ENCODE assay signal across 20 cellular contexts in genomic region chr9:106468431-106468830, GRCh38.
DNase-seq lines count a peak whose midpoint lies in the region; ATAC-seq and TF ChIP-seq lines count a peak whose summit lies in the region.
"Had no signal": no experiment of that assay in that cellular context is flagged by ENCODE, and none has a peak within 500 bp of the region (broad histone marks: within the 10 kb centered on the region; RNA-seq: fewer than 3 reads in every experiment).

No MANE protein-coding gene starts in this region.

- H3K4me1 ChIP-seq in SK-N-SH (ENCODE audit: control insufficient read depth in 1 of 2, insufficient read depth in 2 of 2, low read depth in 1 of 2, low read length in 1 of 2) = no peaks in the 10 kb centered on the region
- H3K4me1 ChIP-seq: uterus had no signal

- DNase-seq in GM12864 (ENCODE audit: low read depth) (peak; percentile 53), left ventricle myocardium superior (no peak), substantia nigra (lab: John Stamatoyannopoulos, UW) (no peak), NCI-H2196 (lab: John Stamatoyannopoulos, UW; ENCODE audit: unreplicated experiment) (no peak), SK-N-SH (no peak)
- DNase-seq: activated CD4-positive, alpha-beta T cell treated with anti-CD3 and anti-CD28 coated beads, Interleukin-2, amount 10 ng/mL, durations not matched to agents 7 days and 5 days; activated naive CD4-positive, alpha-beta T cell treated with anti-CD3 and anti-CD28 coated beads for 36 hours; activated T-cell treated with anti-CD3 and anti-CD28 coated beads for 4 hours; heart left ventricle; kidney glomerular epithelial cell; NCI-H1092; NCI-H2081 treated with DMSO at 0.1 percent for 48 hours; NCI-H526; uterus had no signal

- H3K4me3 ChIP-seq in GM12864 (ENCODE audit: low read depth, low read length) (no peak overlapping the region), SK-N-SH (ENCODE audit: low read depth in 2 of 2, low read length in 1 of 2) (no peak overlapping the region)
- H3K4me3 ChIP-seq: heart left ventricle, neural progenitor cell, uterus had no signal

- H3K9ac ChIP-seq in SK-N-SH = no peak overlapping the region
- H3K9ac ChIP-seq: neural progenitor cell had no signal

- CTCF ChIA-PET in SK-N-SH (lab: Yijun Ruan, JAX) = no interaction called here

- TF ChIP-seq CTCF in GM12864 (IDR thresholded peaks at IDR 0.05; ENCODE audit: low read depth, low read length, missing control alignments) = no peak
- no peak for TF ChIP-seq CTCF in SK-N-SH (IDR thresholded peaks at IDR 0.05)

- no peaks in the 10 kb centered on the region for H3K79me2 ChIP-seq in SK-N-SH (ENCODE audit: insufficient read depth)

- no peak for TF ChIP-seq EP300 in SK-N-SH (IDR thresholded peaks at IDR 0.05; ENCODE audit: borderline replicate concordance in 1 of 2, low read depth in 1 of 2, low read length in 1 of 2)

- POLR2A ChIA-PET in SK-N-SH (lab: Yijun Ruan, JAX) = no interaction called here

- peak; percentile 48 for ATAC-seq in GM19023 (IDR thresholded peaks at IDR 0.05; ENCODE audit: unreplicated experiment)
- peak; percentile 73 for ATAC-seq in HG02588 (IDR thresholded peaks at IDR 0.05; ENCODE audit: unreplicated experiment)
- peak; percentile 76 for ATAC-seq in HG03354 (IDR thresholded peaks at IDR 0.05; ENCODE audit: poor library complexity, severe bottlenecking, unreplicated experiment)
- no peak for ATAC-seq in left ventricle myocardium superior
- ATAC-seq: Panc1 had no signal

- no peak overlapping the region for H3K4me2 ChIP-seq in SK-N-SH
- H3K4me2 ChIP-seq: neural progenitor cell had no signal

- H4K20me1 ChIP-seq in SK-N-SH (ENCODE audit: insufficient read depth) = no peaks in the 10 kb centered on the region

- no peaks in the 10 kb centered on the region for H3F3A ChIP-seq in SK-N-SH (replicated peaks; ENCODE audit: insufficient read depth)

- H3K36me3 ChIP-seq in SK-N-SH (replicated peaks in 1 of 2; ENCODE audit: control insufficient read depth in 1 of 2, insufficient read depth in 2 of 2, low read length in 1 of 2) = no peaks in the 10 kb centered on the region
- H3K36me3 ChIP-seq: heart left ventricle, neural progenitor cell, uterus had no signal

- H2AFZ ChIP-seq in SK-N-SH (ENCODE audit: low read depth) = no peak overlapping the region
- H2AFZ ChIP-seq: neural progenitor cell had no signal

- intact Hi-C loops in left ventricle myocardium superior (cut with micrococcal nuclease) = no loop called here

- TF ChIP-seq RAD21 in SK-N-SH (IDR thresholded peaks at IDR 0.05; ENCODE audit: low read length) = no peak

- H3K9me3 ChIP-seq in SK-N-SH = no peaks in the 10 kb centered on the region
- H3K9me3 ChIP-seq: uterus had no signal

- no peaks in the 10 kb centered on the region for H3K27me3 ChIP-seq in SK-N-SH (ENCODE audit: insufficient read depth)
- H3K27me3 ChIP-seq: heart left ventricle, neural progenitor cell, uterus had no signal

- H3K27ac ChIP-seq in substantia nigra (ENCODE audit: low read depth, low read length, poor library complexity, severe bottlenecking) (no peak overlapping the region), SK-N-SH (ENCODE audit: low read depth in 2 of 2, low read length in 1 of 2) (no peak overlapping the region)
- H3K27ac ChIP-seq: C4-2B, heart left ventricle, neural progenitor cell, uterus had no signal

- no peaks in the 10 kb centered on the region for H3K9me2 ChIP-seq in SK-N-SH

TF ChIP-seq in SK-N-SH, 30 proteins besides CTCF, POLR2A, EP300 and RAD21:
- no peak for TF ChIP-seq IRF3 (IDR thresholded peaks at IDR 0.05; ENCODE audit: low read depth, low read length)
- TF ChIP-seq GABPA (IDR thresholded peaks at IDR 0.05; ENCODE audit: low read depth) = no peak
- TF ChIP-seq USF2 (IDR thresholded peaks at IDR 0.05; ENCODE audit: borderline replicate concordance, low read depth, low read length) = no peak
- TF ChIP-seq SIN3A (IDR thresholded peaks at IDR 0.05; ENCODE audit: borderline replicate concordance, low read depth, low read length) = no peak
- TF ChIP-seq FOSL2 (IDR thresholded peaks at IDR 0.05; ENCODE audit: borderline replicate concordance, low read depth) = no peak
- TF ChIP-seq GATA2 (CRISPR knock-in tag; IDR thresholded peaks at IDR 0.05) = no peak
- no peak for TF ChIP-seq USF1 (IDR thresholded peaks at IDR 0.05; ENCODE audit: borderline replicate concordance, low read depth)
- TF ChIP-seq CHD2 (IDR thresholded peaks at IDR 0.05; ENCODE audit: low read length, partially characterized antibody) = no peak
- TF ChIP-seq MAX (IDR thresholded peaks at IDR 0.05; ENCODE audit: low read depth) = no peak
